26 cellular contexts compared by ENCODE assay signal in the genomic region with DNA sequence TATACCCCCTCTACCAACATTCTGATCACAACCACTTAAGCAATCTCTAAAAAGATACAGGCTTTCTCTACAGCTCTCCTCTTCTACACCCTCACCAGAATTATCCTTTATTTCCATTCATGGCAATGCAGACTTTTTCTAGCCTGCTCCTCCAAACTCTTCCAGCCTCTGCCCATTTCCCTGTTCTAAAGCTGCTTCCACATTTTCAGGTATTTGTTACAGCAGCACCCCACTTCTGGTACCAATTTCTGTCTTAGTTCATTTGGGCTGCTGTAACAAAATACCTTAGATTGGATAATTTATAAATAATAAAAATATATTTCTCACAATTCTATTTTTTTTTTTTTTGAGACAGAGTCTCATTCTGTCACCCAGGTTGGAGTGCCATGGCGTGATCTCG. TPM values are rescaled to one million over a fixed set of nuclear protein-coding genes. Genes with fewer than 3 reads are reported as not detected.
"Had no signal": no experiment of that assay in that cellular context is flagged by ENCODE, and none has a peak within 500 bp of the region (broad histone marks: within the 10 kb centered on the region; RNA-seq: fewer than 3 reads in every experiment).

No MANE protein-coding gene starts in this region.

- ATAC-seq: esophagus mucosa; gastrocnemius medialis; heart right ventricle; left cardiac atrium; left lung; left ventricle myocardium superior; lower lobe of right lung; mucosa of descending colon; naive thymus-derived CD8-positive, alpha-beta T cell had no signal

- H3K9me3 ChIP-seq: gastrocnemius medialis had no signal

- H3K4me1 ChIP-seq: esophagus squamous epithelium, heart right ventricle, left lung had no signal

- H3K27ac ChIP-seq: coronary artery, dorsolateral prefrontal cortex, epithelial cell of prostate, esophagus squamous epithelium, gastrocnemius medialis, heart right ventricle, left lung, lower lobe of right lung had no signal

- DNase-seq: dermis blood vessel endothelial cell; dorsolateral prefrontal cortex; effector CD4-positive, alpha-beta T cell; effector memory CD4-positive, alpha-beta T cell; erythroblast; esophagus squamous epithelium; foreskin fibroblast; foreskin melanocyte; gastrocnemius medialis; glutamatergic neuron; head of caudate nucleus; heart right ventricle; hippocampal formation; left cardiac atrium; left lung; left ventricle myocardium superior; lower lobe of right lung; mesenchymal stem cell; mucosa of descending colon; naive B cell; naive thymus-derived CD8-positive, alpha-beta T cell had no signal

- H3K36me3 ChIP-seq: esophagus squamous epithelium, gastrocnemius medialis, heart right ventricle, left lung, lower lobe of right lung had no signal

- H3K27me3 ChIP-seq: dorsolateral prefrontal cortex, gastrocnemius medialis had no signal

- H3K4me3 ChIP-seq: coronary artery, dorsolateral prefrontal cortex, esophagus squamous epithelium, gastrocnemius medialis, heart right ventricle, left lung, lower lobe of right lung, mucosa of descending colon had no signal

- FAIRE-seq: islet of Langerhans, keratinocyte had no signal

RNA-seq across cellular contexts. Expression of a gene that starts 53.0 kb away (rescaled TPM):
- total RNA-seq: naive thymus-derived CD8-positive, alpha-beta T cell had no signal
- polyA plus RNA-seq: naive thymus-derived CD8-positive, alpha-beta T cell had no signal
